ENCODE assay signal across 30 cellular contexts in the genomic region with DNA sequence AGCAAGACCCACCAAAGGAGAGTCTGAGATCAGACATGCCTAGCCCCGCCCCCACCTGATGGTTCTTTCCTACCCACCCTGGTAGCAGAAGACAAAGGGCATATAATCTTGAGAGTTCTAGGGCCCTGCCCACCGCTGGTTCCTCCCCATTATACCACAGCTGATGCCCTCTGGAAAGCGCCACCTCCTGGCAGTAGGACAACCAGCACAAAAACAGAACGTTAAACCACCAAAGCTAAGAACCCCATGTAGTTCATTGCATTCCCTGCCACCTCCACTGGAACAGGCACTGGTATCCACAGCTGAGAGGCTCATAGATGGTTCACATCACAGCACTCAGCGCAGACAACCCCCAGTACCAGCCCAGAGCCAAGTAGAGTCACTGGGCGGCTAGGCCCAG.
DNase-seq lines count a peak whose midpoint lies in the region; TF ChIP-seq lines count a peak whose summit lies in the region.
"Had no signal": no experiment of that assay in that cellular context is flagged by ENCODE, and none has a peak within 500 bp of the region (broad histone marks: within the 10 kb centered on the region; RNA-seq: fewer than 3 reads in every experiment).

No MANE protein-coding gene starts in this region.

- H3K79me2 ChIP-seq in OCI-LY7 (ENCODE audit: insufficient read depth, low read depth, low read length), result no peaks in the 10 kb centered on the region
- H3K79me2 ChIP-seq: parathyroid adenoma had no signal

- no peak overlapping the region for H2AFZ ChIP-seq in OCI-LY7 (ENCODE audit: low read length)
- H2AFZ ChIP-seq: parathyroid adenoma had no signal

- no peak overlapping the region for H3K4me3 ChIP-seq in OCI-LY7 (ENCODE audit: low read depth, low read length, poor library complexity, severe bottlenecking)
- no peak overlapping the region for H3K4me3 ChIP-seq in iPS DF 6.9 (ENCODE audit: low read length)
- H3K4me3 ChIP-seq in suprapubic skin, result no peak overlapping the region
- H3K4me3 ChIP-seq: coronary artery, HAP-1, left lung, MG63, SJSA1, upper lobe of right lung had no signal

- H3K9me3 ChIP-seq in OCI-LY7 (ENCODE audit: low read length), result peaks cover 6% of the 10 kb centered on the region; the same call in 1 of the 2 replicates
- no peaks in the 10 kb centered on the region for H3K9me3 ChIP-seq in iPS DF 6.9 (ENCODE audit: control insufficient read depth, insufficient read depth, low read length)
- no peaks in the 10 kb centered on the region for H3K9me3 ChIP-seq in suprapubic skin
- H3K9me3 ChIP-seq: HAP-1, SJSA1, upper lobe of right lung had no signal

- TF ChIP-seq CTCF in OCI-LY7 (conservative IDR thresholded peaks at IDR 0.05; ENCODE audit: low read length) (peak; percentile 50; the same call in 1 of the 2 replicates), suprapubic skin (IDR thresholded peaks at IDR 0.05) (no peak)

- DNase-seq in DMS53 (lab: John Stamatoyannopoulos, UW) (peak; percentile 20), DMS53 treated with DMSO at 0.1 percent for 48 hours (lab: John Stamatoyannopoulos, UW; ENCODE audit: unreplicated experiment) (no peak), HT1080 (ENCODE audit: low read depth) (peak; percentile 17), OCI-LY7 (ENCODE audit: low spot score) (no peak), iPS DF 6.9 (ENCODE audit: low read depth, low spot score) (peak; percentile 11), GM03348 (ENCODE audit: low spot score) (no peak), suprapubic skin (ENCODE audit: low spot score in 2 of 2) (no peak)
- DNase-seq in stimulated activated CD4-positive, alpha-beta T cell treated with anti-CD3 and anti-CD28 coated beads, Interleukin-15, amount 100 ng/mL, for 24 hours, result no peak
- DNase-seq: 8988T; activated CD4-positive, alpha-beta T cell treated with anti-CD3 and anti-CD28 coated beads, Interleukin-2, amount 50 U/mL, for 4 hours; activated naive CD4-positive, alpha-beta T cell treated with anti-CD3 and anti-CD28 coated beads for 36 hours; caudate nucleus; CD4-positive, CD25-positive, alpha-beta regulatory T cell; effector CD8-positive, alpha-beta T cell; glutamatergic neuron; left lung; mesenchymal stem cell; MG63; NCI-H1436; NCI-H2081 treated with DMSO at 0.1 percent for 48 hours; NCI-H345; NCI-H774; RPMI8226; small intestine; stimulated activated naive CD4-positive, alpha-beta T cell; upper lobe of right lung had no signal

- no TSS peak for BruUV-seq in OCI-LY7 (replicated peaks; lab: Mats Ljungman, UMichigan)

- POLR2A ChIA-PET in OCI-LY7 (lab: Charles Lee), result interaction anchor here (0.6 kb wide), 1 partner anchor 202 kb away, joined by 3 read pairs; no protein-coding TSS in a partner anchor

- H3K9me2 ChIP-seq in OCI-LY7 (ENCODE audit: insufficient read depth, low read length), result no peaks in the 10 kb centered on the region

- no peak overlapping the region for H3K4me2 ChIP-seq in OCI-LY7 (ENCODE audit: low read length)

- H4K20me1 ChIP-seq in OCI-LY7 (ENCODE audit: insufficient read depth, low read length), result no peaks in the 10 kb centered on the region

- intact Hi-C loops in OCI-LY7 (cut with micrococcal nuclease; ENCODE audit: unreplicated experiment), result no loop called here

- H3K4me1 ChIP-seq in OCI-LY7 (ENCODE audit: insufficient read depth, low read length, poor library complexity, severe bottlenecking) (no peaks in the 10 kb centered on the region), iPS DF 6.9 (ENCODE audit: control insufficient read depth, insufficient read depth, low read length) (no peaks in the 10 kb centered on the region), suprapubic skin (no peaks in the 10 kb centered on the region)
- H3K4me1 ChIP-seq: HAP-1, left lung, parathyroid adenoma, SJSA1, upper lobe of right lung had no signal

- H3K27ac ChIP-seq in OCI-LY7 (ENCODE audit: low read depth, low read length, poor library complexity, severe bottlenecking) (no peak overlapping the region), iPS DF 6.9 (ENCODE audit: low read length) (no peak overlapping the region), suprapubic skin (no peak overlapping the region)
- H3K27ac ChIP-seq: coronary artery, left lung, parathyroid adenoma, SJSA1, upper lobe of right lung had no signal

- WGBS in iPS DF 6.9 (ENCODE audit: insufficient coverage, insufficient read length), result no CpG with 5 or more reads among the region's 6 CpGs
- 93% methylated on average over 6 of the region's 6 CpGs for WGBS in suprapubic skin

- no peak for TF ChIP-seq POLR2A in suprapubic skin (IDR thresholded peaks at IDR 0.05)

- no peaks in the 10 kb centered on the region for H3K27me3 ChIP-seq in iPS DF 6.9 (ENCODE audit: control insufficient read depth, insufficient read depth, low read length)
- no peaks in the 10 kb centered on the region for H3K27me3 ChIP-seq in suprapubic skin
- H3K27me3 ChIP-seq: left lung, SJSA1, upper lobe of right lung had no signal

- CTCF ChIA-PET in OCI-LY7 (lab: Charles Lee; ENCODE audit: unreplicated experiment), result no interaction called here

- no peak for TF ChIP-seq EP300 in suprapubic skin (IDR thresholded peaks at IDR 0.05)

- H3K36me3 ChIP-seq in OCI-LY7 (ENCODE audit: insufficient read depth, low read length), result no peaks in the 10 kb centered on the region
- no peaks in the 10 kb centered on the region for H3K36me3 ChIP-seq in iPS DF 6.9 (ENCODE audit: control insufficient read depth, insufficient read depth, low read length)
- no peaks in the 10 kb centered on the region for H3K36me3 ChIP-seq in suprapubic skin
- H3K36me3 ChIP-seq: HAP-1, left lung, MG63, SJSA1, upper lobe of right lung had no signal

Comparison
In these comparisons a context has a peak if more than half of its experiments do, and no peak if none do; other contexts are left out.
1. DNase-seq: peak in DMS53 (single experiment), HT1080 (single experiment) and iPS DF 6.9 (single experiment); none in DMS53 treated with DMSO at 0.1 percent for 48 hours (single experiment), OCI-LY7 (single experiment), GM03348 (single experiment), suprapubic skin (0 of 2) and stimulated activated CD4-positive, alpha-beta T cell treated with anti-CD3 and anti-CD28 coated beads, Interleukin-15, amount 100 ng/mL, for 24 hours (single experiment).